In genomic region chr1:6427445-6428390, GRCh38 we compare ENCODE assay signal across 13 cellular contexts. TPM values are rescaled to one million over a fixed set of nuclear protein-coding genes. Genes with fewer than 3 reads are reported as not detected.
A peak's percentile ranks its signal among the peaks of the same experiment; 100 is the strongest.
DNase-seq lines count a peak whose midpoint lies in the region; ATAC-seq, FAIRE-seq and TF ChIP-seq lines count a peak whose summit lies in the region.
"Had no signal": no experiment of that assay in that cellular context is flagged by ENCODE, and none has a peak within 500 bp of the region (broad histone marks: within the 10 kb centered on the region; RNA-seq: fewer than 3 reads in every experiment).

No MANE protein-coding gene starts in this region.

- POLR2A ChIA-PET in HCT116 (lab: Charles Lee), result interaction anchor here (0.9 to 1.0 kb wide), 2 partner anchors 11 to 12 kb away, joined by 3 to 5 read pairs; no protein-coding TSS in a partner anchor
- POLR2A ChIA-PET in K562 (lab: Yijun Ruan, JAX), result interaction anchor here (0.6 to 0.7 kb wide), 2 partner anchors 67 to 223 kb away, joined by 3 to 4 read pairs; no protein-coding TSS in a partner anchor

- in situ Hi-C loops in K562 (cut with MboI), result no loop called here

- BruUV-seq in HCT116 (replicated peaks; lab: Mats Ljungman, UMichigan), result no TSS peak
- BruUV-seq in K562 (replicated peaks; lab: Mats Ljungman, UMichigan), result no TSS peak

- ATAC-seq in HCT116 (peak; percentile 40), K562 (peak; percentile 22; the same call in 2 of the 3 replicates), left colon (peak; percentile 68)

- H3K9ac ChIP-seq in HCT116 (ENCODE audit: low read length) (peak overlapping the region; percentile 73), K562 (ENCODE audit: insufficient read depth in 1 of 2, low read depth in 2 of 2, low read length in 2 of 2) (peak overlapping the region in 1 of 2 experiments; percentile 28; a peak in 2 of 4 replicates)

- H3K9me1 ChIP-seq in K562 (ENCODE audit: control insufficient read depth, insufficient read depth, low read length), result no peaks in the 10 kb centered on the region

- H3K4me2 ChIP-seq in HCT116 (ENCODE audit: low read length) (peak overlapping the region; percentile 83), K562 (ENCODE audit: insufficient read depth, low read length) (no peak overlapping the region)

- CTCF ChIA-PET in HCT116 (lab: Charles Lee), result interaction anchor here (1.2 to 2.7 kb wide), 3 partner anchors 10 to 21 kb away, joined by 3 to 19 read pairs (median 4); no protein-coding TSS in a partner anchor
- CTCF ChIA-PET in K562 (lab: Yijun Ruan, JAX; ENCODE audit: low intra/inter-chr PET ratio), result no interaction called here

- intact Hi-C loops in HCT116 (cut with micrococcal nuclease) (no loop called here), K562 (cut with micrococcal nuclease) (no loop called here), left colon (cut with DNase I, micrococcal nuclease) (no loop called here)

- TF ChIP-seq CTCF in HCT116 (IDR thresholded peaks at IDR 0.05 in 2 of 3, conservative IDR thresholded peaks at IDR 0.05 in 1 of 3; ENCODE audit: borderline replicate concordance in 1 of 3, insufficient read depth in 1 of 3, low read depth in 2 of 3, low read length in 2 of 3) (no peak), K562 (IDR thresholded peaks at IDR 0.05 in 2 of 3, conservative IDR thresholded peaks at IDR 0.05 in 1 of 3; ENCODE audit: insufficient read depth in 2 of 3, low read depth in 1 of 3, low read length in 3 of 3) (no peak)

- FAIRE-seq in K562 (lab: Jason Lieb, UNC), result peak; percentile 76

- RAD21 ChIA-PET in HCT116 (lab: Charles Lee; ENCODE audit: low non-redundant PET in 1 of 2, low total read pairs in 2 of 2, uncharacterized antibody in 2 of 2, unreplicated experiment in 2 of 2), result no interaction called here

- H2AFZ ChIP-seq in HCT116 (ENCODE audit: low read depth, low read length, poor library complexity, severe bottlenecking) (no peak overlapping the region), K562 (ENCODE audit: low read depth, low read length) (no peak overlapping the region)

- peak overlapping the region in 1 of 2 experiments; percentile 30; a peak in 2 of 4 replicates for H3K4me3 ChIP-seq in HCT116 (replicated peaks in 1 of 2; ENCODE audit: low read depth in 1 of 2, low read length in 2 of 2)
- no peak overlapping the region for H3K4me3 ChIP-seq in K562

- 33% methylated on average over 26 of the region's 26 CpGs for WGBS in K562 (ENCODE audit: insufficient coverage, low coverage, missing lambda C conversion rate)

- H3K27me3 ChIP-seq in HCT116 (ENCODE audit: insufficient read depth, low read length) (no peaks in the 10 kb centered on the region), K562 (ENCODE audit: control insufficient read depth in 2 of 2, insufficient read depth in 2 of 2, low read length in 2 of 2) (peaks cover 6 to 44% of the 10 kb centered on the region in 2 experiments; a peak in 3 of 5 replicates)

- H3K4me1 ChIP-seq in HCT116 (ENCODE audit: control insufficient read depth in 1 of 2, insufficient read depth in 2 of 2, low read length in 2 of 2) (peaks cover 41 to 63% of the 10 kb centered on the region in 2 experiments), K562 (replicated peaks in 1 of 2; ENCODE audit: control insufficient read depth in 2 of 2, insufficient read depth in 2 of 2, low read length in 2 of 2) (peaks cover 44 to 82% of the 10 kb centered on the region in 2 experiments)

- H3K36me3 ChIP-seq in HCT116 (ENCODE audit: control insufficient read depth in 1 of 2, insufficient read depth in 2 of 2, low read length in 2 of 2) (no peaks in the 10 kb centered on the region), K562 (ENCODE audit: control insufficient read depth, insufficient read depth, low read length) (no peaks in the 10 kb centered on the region)

- TF ChIP-seq EP300 in K562 (IDR thresholded peaks at IDR 0.05; ENCODE audit: low read length), result no peak

- DNase-seq in COLO668 (lab: John Stamatoyannopoulos, UW; ENCODE audit: unreplicated experiment), result peak; percentile 46
- DNase-seq in HCT116 (ENCODE audit: low read depth, low spot score), result no peak
- DNase-seq in K562 (ENCODE audit: extremely low read depth in 1 of 4, low spot score in 3 of 4), result peak in 1 of 4 experiments; percentile 66
- peak; percentile 71 for DNase-seq in left colon
- no peak for DNase-seq in HPDE6-E6E7 (ENCODE audit: extremely low spot score)
- DNase-seq in OCI-M2 (lab: John Stamatoyannopoulos, UW; ENCODE audit: unreplicated experiment), result no peak
- no peak for DNase-seq in D341Med (ENCODE audit: low spot score)
- DNase-seq: activated CD4-positive, alpha-beta memory T cell treated with anti-CD3 and anti-CD28 coated beads for 36 hours; AML-193; GOT3; IMR-90; NCI-H1092; NCI-H2227 treated with DMSO at 0.1 percent for 48 hours had no signal

- no peaks in the 10 kb centered on the region for H4K20me1 ChIP-seq in HCT116 (ENCODE audit: insufficient read depth)
- peaks cover 44% of the 10 kb centered on the region for H4K20me1 ChIP-seq in K562 (replicated peaks; ENCODE audit: control insufficient read depth, insufficient read depth, low read length)

- H3K27ac ChIP-seq in HCT116 (ENCODE audit: low read depth, low read length), result peak overlapping the region; percentile 81
- H3K27ac ChIP-seq in K562 (ENCODE audit: extremely low read depth, low read depth, low read length), result no peak overlapping the region

- TF ChIP-seq RAD21 in HCT116 (IDR thresholded peaks at IDR 0.05; ENCODE audit: low read depth), result no peak
- TF ChIP-seq RAD21 in K562 (CRISPR knock-in tag; conservative IDR thresholded peaks at IDR 0.05 in 1 of 2, IDR thresholded peaks at IDR 0.05 in 1 of 2), result no peak

- H3K9me2 ChIP-seq in HCT116 (ENCODE audit: insufficient read depth), result no peaks in the 10 kb centered on the region

- H3K9me3 ChIP-seq in HCT116 (ENCODE audit: control insufficient read depth in 1 of 2, insufficient read depth in 1 of 2, low read depth in 1 of 2, low read length in 2 of 2), result no peaks in the 10 kb centered on the region
- H3K9me3 ChIP-seq in K562 (replicated peaks; ENCODE audit: control insufficient read depth, insufficient read depth, low read depth, low read length), result no peaks in the 10 kb centered on the region

- peaks cover 11% of the 10 kb centered on the region; the same call in 1 of the 2 replicates for H3K79me2 ChIP-seq in HCT116 (ENCODE audit: insufficient read depth, low read length)
- H3K79me2 ChIP-seq in K562 (ENCODE audit: control insufficient read depth, insufficient read depth, low read length), result no peaks in the 10 kb centered on the region

- no peak for TF ChIP-seq POLR2A in HCT116 (IDR thresholded peaks at IDR 0.05; ENCODE audit: borderline replicate concordance, extremely low read depth, insufficient read depth, insufficient read length)
- TF ChIP-seq POLR2A in K562 (conservative IDR thresholded peaks at IDR 0.05), result no peak

RNA-seq across cellular contexts. Expression of gene ESPN, which starts 3.1 kb away (rescaled TPM):
- total RNA-seq in HCT116 (2021; ENCODE audit: unreplicated experiment) (114 TPM), K562 (2014; rRNA removed) (0.36 and 0.45 TPM in 2 replicates), K562 (2014; rRNA removed; fragmentation: Illumina TruSeq; extraction: Trizol) (0.07 TPM in 1 of 2 replicates, not detected in the other), K562 (2015; rRNA removed; fragmentation: Illumina TruSeq; extraction: Trizol) (0.15 TPM in 1 of 2 replicates, not detected in the other), K562 (2021) (1.2 and 1.7 TPM in 2 replicates), left colon (100 to 1,000 TPM; 100 to 152 TPM)
- polyA plus RNA-seq in HCT116 (2012), result 112 and 113 TPM in 2 replicates
- 1.6 and 6.0 TPM in 2 replicates for total RNA-seq in K562 (2011; cell fraction: chromatin; rRNA removed; ENCODE audit: low replicate concordance)
- 4.0 and 4.7 TPM in 2 replicates for total RNA-seq in K562 (2011; cell fraction: nucleolus; rRNA removed)
- 1.8 and 2.4 TPM in 2 replicates for total RNA-seq in K562 (2011; cell fraction: nucleoplasm; rRNA removed)
- polyA plus RNA-seq in K562 (2011; rRNA removed) (0.54 and 2.9 TPM in 2 replicates), K562 (2014; fragmentation: Illumina TruSeq; extraction: Trizol) (0.07 and 0.11 TPM in 2 replicates), K562 (2014; fragmentation: Nextera tagmentation; extraction: Ambion mirVana) (not detected), K562 (2014; rRNA removed) (0.65 and 2.9 TPM in 2 replicates)
- polyA plus RNA-seq in K562 (2011; cell fraction: cytosol; rRNA removed), result 1.2 and 1.9 TPM in 2 replicates
- 9.2 and 25.5 TPM in 2 replicates for polyA plus RNA-seq in K562 (2011; cell fraction: nucleus; rRNA removed)
- polyA plus RNA-seq in K562 (2012), result 2.0 and 5.0 TPM in 2 replicates
- polyA minus RNA-seq in K562 (2011; rRNA and poly(A)+ RNA removed), result 0.11 TPM in 1 of 2 replicates, not detected in the other
- polyA minus RNA-seq in K562 (2011; cell fraction: cytosol; rRNA and poly(A)+ RNA removed), result 0.95 and 3.8 TPM in 2 replicates
- 3.4 and 3.5 TPM in 2 replicates for polyA minus RNA-seq in K562 (2011; cell fraction: nucleus; rRNA and poly(A)+ RNA removed)

RNA-seq across cellular contexts. Expression of gene HES2, which starts 8.0 kb away (rescaled TPM):
- total RNA-seq in HCT116 (2021; ENCODE audit: unreplicated experiment) (8.4 TPM), K562 (2014; rRNA removed) (0.04 and 0.05 TPM in 2 replicates), K562 (2014; rRNA removed; fragmentation: Illumina TruSeq; extraction: Trizol) (0.07 TPM in 1 of 2 replicates, not detected in the other), K562 (2015; rRNA removed; fragmentation: Illumina TruSeq; extraction: Trizol) (not detected in 2 replicates), K562 (2021) (0.18 TPM in 1 of 2 replicates, not detected in the other), left colon (10 to 100 TPM; 29.4 to 34.0 TPM)
- polyA plus RNA-seq in HCT116 (2012), result 7.9 and 9.6 TPM in 2 replicates
- 0.65 and 0.90 TPM in 2 replicates for total RNA-seq in K562 (2011; cell fraction: chromatin; rRNA removed; ENCODE audit: low replicate concordance)
- 0.53 and 1.7 TPM in 2 replicates for total RNA-seq in K562 (2011; cell fraction: nucleolus; rRNA removed)
- total RNA-seq in K562 (2011; cell fraction: nucleoplasm; rRNA removed), result 0.53 and 0.66 TPM in 2 replicates
- polyA plus RNA-seq in K562 (2011; rRNA removed) (0.08 and 0.15 TPM in 2 replicates), K562 (2014; fragmentation: Illumina TruSeq; extraction: Trizol) (0.06 TPM in 2 replicates), K562 (2014; fragmentation: Nextera tagmentation; extraction: Ambion mirVana) (not detected), K562 (2014; rRNA removed) (not detected in 2 replicates)
- 0.21 and 0.25 TPM in 2 replicates for polyA plus RNA-seq in K562 (2011; cell fraction: cytosol; rRNA removed)
- polyA plus RNA-seq in K562 (2011; cell fraction: nucleus; rRNA removed), result 0.25 and 0.80 TPM in 2 replicates
- 0.08 TPM in 1 of 2 replicates, not detected in the other for polyA plus RNA-seq in K562 (2012)
- polyA minus RNA-seq in K562 (2011; rRNA and poly(A)+ RNA removed), result 0.30 and 0.32 TPM in 2 replicates
- polyA minus RNA-seq in K562 (2011; cell fraction: cytosol; rRNA and poly(A)+ RNA removed), result 0.91 TPM in 1 of 2 replicates, not detected in the other
- 0.11 and 0.81 TPM in 2 replicates for polyA minus RNA-seq in K562 (2011; cell fraction: nucleus; rRNA and poly(A)+ RNA removed)
- total RNA-seq: IMR-90 had no signal
- polyA plus RNA-seq: IMR-90 had no signal

RNA-seq across cellular contexts. Expression of gene ACOT7, which starts 34.2 kb away (rescaled TPM):
- total RNA-seq in HCT116 (2021; ENCODE audit: unreplicated experiment), result 162 TPM
- polyA plus RNA-seq in HCT116 (2012), result 206 TPM in 2 replicates
- total RNA-seq in K562 (2011; cell fraction: chromatin; rRNA removed; ENCODE audit: low replicate concordance), result 14.3 and 31.3 TPM in 2 replicates
- 25.8 and 25.9 TPM in 2 replicates for total RNA-seq in K562 (2011; cell fraction: nucleolus; rRNA removed)
- 17.4 and 20.6 TPM in 2 replicates for total RNA-seq in K562 (2011; cell fraction: nucleoplasm; rRNA removed)
- total RNA-seq in K562 (2014; rRNA removed), result 53.3 and 72.0 TPM in 2 replicates
- total RNA-seq in K562 (2014; rRNA removed; fragmentation: Illumina TruSeq; extraction: Trizol), result 8.7 and 11.6 TPM in 2 replicates
- 27.1 and 28.4 TPM in 2 replicates for total RNA-seq in K562 (2015; rRNA removed; fragmentation: Illumina TruSeq; extraction: Trizol)
- total RNA-seq in K562 (2021), result 92.6 and 95.5 TPM in 2 replicates
- polyA plus RNA-seq in K562 (2011; rRNA removed), result 37.2 and 76.6 TPM in 2 replicates
- polyA plus RNA-seq in K562 (2011; cell fraction: cytosol; rRNA removed), result 57.9 and 66.6 TPM in 2 replicates
- 28.1 and 31.8 TPM in 2 replicates for polyA plus RNA-seq in K562 (2011; cell fraction: nucleus; rRNA removed)
- 61.5 and 86.0 TPM in 2 replicates for polyA plus RNA-seq in K562 (2012)
- polyA plus RNA-seq in K562 (2014; fragmentation: Illumina TruSeq; extraction: Trizol), result 50.7 and 89.2 TPM in 2 replicates
- 10 to 100 TPM in 1 of 2 experiments, 1 to 10 TPM in 1; 7.0 to 10.0 TPM for polyA plus RNA-seq in K562 (2014; fragmentation: Nextera tagmentation; extraction: Ambion mirVana)
- 57.2 and 63.1 TPM in 2 replicates for polyA plus RNA-seq in K562 (2014; rRNA removed)
- polyA minus RNA-seq in K562 (2011; rRNA and poly(A)+ RNA removed), result 28.7 and 34.8 TPM in 2 replicates
- polyA minus RNA-seq in K562 (2011; cell fraction: cytosol; rRNA and poly(A)+ RNA removed), result 26.1 and 36.3 TPM in 2 replicates
- 7.9 and 12.0 TPM in 2 replicates for polyA minus RNA-seq in K562 (2011; cell fraction: nucleus; rRNA and poly(A)+ RNA removed)
- total RNA-seq in left colon, result 10 to 100 TPM; 50.4 to 58.0 TPM

RNA-seq across cellular contexts. Expression of gene TNFRSF25, which starts 38.3 kb away (rescaled TPM):
- total RNA-seq in HCT116 (2021; ENCODE audit: unreplicated experiment), result 27.5 TPM
- 30.2 and 34.7 TPM in 2 replicates for polyA plus RNA-seq in HCT116 (2012)
- 2.3 TPM in 1 of 2 replicates, not detected in the other for total RNA-seq in K562 (2011; cell fraction: chromatin; rRNA removed; ENCODE audit: low replicate concordance)
- 0.26 and 2.2 TPM in 2 replicates for total RNA-seq in K562 (2011; cell fraction: nucleolus; rRNA removed)
- total RNA-seq in K562 (2011; cell fraction: nucleoplasm; rRNA removed), result 1.2 and 1.6 TPM in 2 replicates
- total RNA-seq in K562 (2014; rRNA removed), result not detected in 2 replicates
- not detected in 2 replicates for total RNA-seq in K562 (2014; rRNA removed; fragmentation: Illumina TruSeq; extraction: Trizol)
- not detected in 2 replicates for total RNA-seq in K562 (2015; rRNA removed; fragmentation: Illumina TruSeq; extraction: Trizol)
- total RNA-seq in K562 (2021), result 0.49 and 0.89 TPM in 2 replicates
- 0.14 and 0.24 TPM in 2 replicates for polyA plus RNA-seq in K562 (2011; rRNA removed)
- 0.16 and 0.30 TPM in 2 replicates for polyA plus RNA-seq in K562 (2011; cell fraction: cytosol; rRNA removed)
- 0.90 and 2.6 TPM in 2 replicates for polyA plus RNA-seq in K562 (2011; cell fraction: nucleus; rRNA removed)
- 0.10 and 0.14 TPM in 2 replicates for polyA plus RNA-seq in K562 (2012)
- not detected in 2 replicates for polyA plus RNA-seq in K562 (2014; fragmentation: Illumina TruSeq; extraction: Trizol)
- polyA plus RNA-seq in K562 (2014; fragmentation: Nextera tagmentation; extraction: Ambion mirVana), result not detected
- not detected in 2 replicates for polyA plus RNA-seq in K562 (2014; rRNA removed)
- polyA minus RNA-seq in K562 (2011; rRNA and poly(A)+ RNA removed), result not detected in 2 replicates
- polyA minus RNA-seq in K562 (2011; cell fraction: cytosol; rRNA and poly(A)+ RNA removed), result not detected in 2 replicates
- polyA minus RNA-seq in K562 (2011; cell fraction: nucleus; rRNA and poly(A)+ RNA removed), result 0.13 TPM in 1 of 2 replicates, not detected in the other
- total RNA-seq in left colon, result 10 to 100 TPM; 21.7 to 71.9 TPM

Comparison
In these comparisons a context has a peak if more than half of its experiments do, and no peak if none do; other contexts are left out.
1. DNase-seq: peak in COLO668 (single experiment) and left colon (2 of 2); none in HCT116 (single experiment), HPDE6-E6E7 (single experiment), OCI-M2 (single experiment) and D341Med (single experiment).
2. RNA of gene ESPN, which starts 3.1 kb away (total RNA-seq): 100 to 152 TPM in left colon and 114 TPM in HCT116 (single experiment); 0.07 to 6.0 TPM in K562; every median in the first group is over 10 times any median in the second.
3. Peak in every context shown above with its lines, with median percentiles within 50 percentile points of each other: ATAC-seq.